Comparison of ENCODE assay signal across 9 cellular contexts in the genomic region with DNA sequence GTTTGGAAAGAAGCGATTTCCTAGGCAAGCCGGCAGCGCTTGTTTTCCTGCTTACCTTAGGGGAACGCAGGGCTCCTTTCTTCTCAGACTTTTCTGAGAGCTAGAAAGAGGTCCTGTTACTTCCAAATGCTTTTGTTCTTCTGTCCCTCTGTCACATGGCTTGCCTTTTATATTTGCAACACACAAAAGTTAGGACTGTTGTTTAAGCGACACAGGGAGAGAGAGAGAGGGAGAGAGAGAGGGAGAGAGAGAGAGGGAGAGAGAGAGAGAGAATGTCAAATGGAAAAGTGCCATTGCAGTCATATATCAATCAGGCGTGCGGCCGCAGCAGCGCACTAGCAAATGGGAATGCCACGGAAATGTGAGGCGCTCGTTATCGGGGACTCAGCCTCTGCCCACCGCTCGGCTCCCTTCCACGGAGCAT. TPM values are rescaled to one million over a fixed set of nuclear protein-coding genes. Genes with fewer than 3 reads are reported as not detected.
DNase-seq lines count a peak whose midpoint lies in the region; ATAC-seq and TF ChIP-seq lines count a peak whose summit lies in the region.
"Had no signal": no experiment of that assay in that cellular context is flagged by ENCODE, and none has a peak within 500 bp of the region (broad histone marks: within the 10 kb centered on the region; RNA-seq: fewer than 3 reads in every experiment).

A gene with protein sequence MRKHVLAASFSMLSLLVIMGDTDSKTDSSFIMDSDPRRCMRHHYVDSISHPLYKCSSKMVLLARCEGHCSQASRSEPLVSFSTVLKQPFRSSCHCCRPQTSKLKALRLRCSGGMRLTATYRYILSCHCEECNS (minus strand): TSS at position 142 of the 424 bp plus-strand sequence. CDS start 14,745 bp downstream, outside the sequence.

- no peak within 1 kb of the TSS for H3K27ac ChIP-seq in heart right ventricle
- H3K27ac ChIP-seq in muscle layer of duodenum (ENCODE audit: low read length) = no peak within 1 kb of the TSS
- no peak within 1 kb of the TSS for H3K27ac ChIP-seq in aorta (ENCODE audit: low read depth in 1 of 2, low read length in 2 of 2)

- H3K4me1 ChIP-seq in heart right ventricle = peaks cover 0 to 6% (median 0%) of the 10 kb centered on the region in 9 donors
- H3K4me1 ChIP-seq in muscle layer of duodenum (ENCODE audit: control insufficient read depth in 1 of 2, insufficient read depth in 2 of 2, low read length in 2 of 2) = peaks cover 0 to 3% of the 10 kb centered on the region in 2 donors
- no peaks in the 10 kb centered on the region for H3K4me1 ChIP-seq in aorta (ENCODE audit: control insufficient read depth in 1 of 2, insufficient read depth in 2 of 2, low read length in 2 of 2)

- H3K4me3 ChIP-seq in heart right ventricle (peak within 1 kb of the TSS in 8 of 10 donors; percentile 0 to 45 (median 38)), muscle layer of duodenum (ENCODE audit: low read depth in 1 of 2, low read length in 2 of 2) (peak within 1 kb of the TSS; percentile 56 to 58), aorta (ENCODE audit: low read length in 2 of 2) (peak within 1 kb of the TSS; percentile 24 to 52)

- H3K36me3 ChIP-seq in heart right ventricle (no peaks in the 10 kb centered on the region), muscle layer of duodenum (ENCODE audit: control insufficient read depth in 1 of 2, insufficient read depth in 2 of 2, low read length in 2 of 2) (no peaks in the 10 kb centered on the region), aorta (ENCODE audit: control insufficient read depth in 1 of 2, insufficient read depth in 2 of 2, low read length in 1 of 2) (no peaks in the 10 kb centered on the region)

- ATAC-seq in heart right ventricle = no peak
- ATAC-seq in Right ventricle myocardium superior (ENCODE audit: poor library complexity) = no peak
- ATAC-seq in aorta (ENCODE audit: low FRiP score) = no peak
- no peak for ATAC-seq in GM18867 (IDR thresholded peaks at IDR 0.05; ENCODE audit: unreplicated experiment)

- no peaks in the 10 kb centered on the region for H3K9me3 ChIP-seq in heart right ventricle
- no peaks in the 10 kb centered on the region for H3K9me3 ChIP-seq in muscle layer of duodenum (ENCODE audit: control insufficient read depth in 1 of 2, low read length in 2 of 2)
- H3K9me3 ChIP-seq in aorta (ENCODE audit: control insufficient read depth, low read length) = no peaks in the 10 kb centered on the region

- intact Hi-C loops in heart right ventricle (cut with DNase I) (loop anchor here in 1 of 10 donors (10.0 kb wide), 1 partner anchor 52 kb away; no protein-coding TSS in a partner anchor), Right ventricle myocardium superior (cut with DNase I) (no loop called here), aorta (cut with DNase I) (no loop called here)

- H3K27me3 ChIP-seq in heart right ventricle (peaks cover 0 to 94% (median 0%) of the 10 kb centered on the region in 7 donors), muscle layer of duodenum (ENCODE audit: low read depth, low read length) (no peaks in the 10 kb centered on the region), aorta (ENCODE audit: control insufficient read depth in 1 of 2, insufficient read depth in 2 of 2, low read length in 1 of 2) (no peaks in the 10 kb centered on the region)

- TF ChIP-seq CTCF in heart right ventricle (IDR thresholded peaks at IDR 0.05) = no peak

- DNase-seq in heart right ventricle (no peak), Right ventricle myocardium superior (no peak), dermis blood vessel endothelial cell (peak; percentile 20), aorta (peak in 1 of 2 donors; percentile 63), NCI-H2107 treated with DMSO at 0.1 percent for 48 hours (lab: John Stamatoyannopoulos, UW; ENCODE audit: unreplicated experiment) (no peak), NOMO-1 (lab: John Stamatoyannopoulos, UW; ENCODE audit: unreplicated experiment in 2 of 2) (no peak)

- 0 to 1% methylated on average over 16 of the region's 16 CpGs for WGBS in heart right ventricle, 2 donors
- 1 to 5% methylated on average over 16 of the region's 16 CpGs for WGBS in aorta, 2 donors

RNA-seq across cellular contexts. Expression of the gene that starts here (rescaled TPM):
- total RNA-seq in heart right ventricle (under 1 TPM in 6 of 10 donors, not detected in 4; 0.14 to 0.83 (median 0.33) TPM), Right ventricle myocardium superior (not detected), dermis blood vessel endothelial cell (not detected in 2 replicates), aorta (under 1 TPM; 0.24 to 0.26 TPM)
- polyA plus RNA-seq in heart right ventricle (under 1 TPM in 1 of 2 donors, not detected in 1; 0.03 TPM), aorta (1 to 10 TPM in 1 of 2 donors, under 1 TPM in 1; 0.31 to 2.4 TPM)
- total RNA-seq: HT-29 had no signal

Comparison
In these comparisons a context has a peak if more than half of its experiments do, and no peak if none do; other contexts are left out.
1. Peak in DNase-seq in dermis blood vessel endothelial cell; RNA of the gene not detected or under 1 TPM.